8 cellular contexts compared by ENCODE assay signal in the genomic region with DNA sequence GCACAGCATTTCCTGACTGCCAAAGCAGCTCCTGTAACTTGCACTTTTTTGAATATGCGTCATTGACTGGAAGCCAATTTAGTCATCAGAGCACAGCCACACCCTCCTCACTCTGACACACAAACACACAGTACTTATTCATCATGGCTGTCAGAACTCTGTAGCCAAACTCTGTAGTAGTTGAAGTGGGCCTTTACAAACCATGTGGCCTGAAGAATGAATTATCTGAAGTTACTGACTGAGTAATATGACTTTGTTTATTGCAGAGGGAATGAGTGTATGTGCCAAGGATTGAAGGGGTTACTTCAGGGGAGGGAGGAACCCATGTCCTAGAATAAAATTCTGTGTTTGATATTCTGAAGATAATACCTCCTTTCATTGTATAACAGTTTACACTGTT.
DNase-seq lines count a peak whose midpoint lies in the region; ATAC-seq, FAIRE-seq and TF ChIP-seq lines count a peak whose summit lies in the region.

No MANE protein-coding gene starts in this region.

- no peaks in the 10 kb centered on the region for H3K9me3 Mint-ChIP-seq in IgD-negative memory B cell
- H3K9me3 Mint-ChIP-seq in activated T-helper 1 cell treated with anti-CD3 and anti-CD28 coated beads, Interleukin-12 subunit alpha, Interleukin-12 subunit beta, Interleukin-2, Interleukin-4 antibody, amounts not matched to agents 30 ng/mL and 10 ng/mL and 1 ng/mL, durations not matched to agents 14 hours and 24 hours and 36 hours = no peaks in the 10 kb centered on the region

- H3K4me1 ChIP-seq in right atrium auricular region (peaks cover 0 to 18% of the 10 kb centered on the region in 2 donors), suprapubic skin (peaks cover 22% of the 10 kb centered on the region), kidney (ENCODE audit: control insufficient read depth in 1 of 2, insufficient read depth in 1 of 2, low read depth in 1 of 2, low read length in 2 of 2) (peaks cover 0 to 3% of the 10 kb centered on the region in 2 donors)

- H3K4me3 ChIP-seq in right atrium auricular region (no peak overlapping the region), suprapubic skin (no peak overlapping the region), kidney (ENCODE audit: low read length in 2 of 2) (no peak overlapping the region)

- WGBS in suprapubic skin = 13% methylated on average over 1 of the region's 1 CpG

- no peak for TF ChIP-seq CTCF in right atrium auricular region (IDR thresholded peaks at IDR 0.05)
- TF ChIP-seq CTCF in suprapubic skin (IDR thresholded peaks at IDR 0.05) = no peak
- no peak for TF ChIP-seq CTCF in kidney (IDR thresholded peaks at IDR 0.05; ENCODE audit: borderline replicate concordance, extremely low read depth, insufficient read depth)

- ATAC-seq in HG03565 (IDR thresholded peaks at IDR 0.05; ENCODE audit: unreplicated experiment) = no peak

- peaks cover 6% of the 10 kb centered on the region for H3K36me3 ChIP-seq in right atrium auricular region
- H3K36me3 ChIP-seq in suprapubic skin = peaks cover 4% of the 10 kb centered on the region
- peaks cover 0 to 10% of the 10 kb centered on the region in 2 donors for H3K36me3 ChIP-seq in kidney (ENCODE audit: control insufficient read depth in 1 of 2, insufficient read depth in 2 of 2, low read length in 2 of 2)

- H3K27me3 ChIP-seq in right atrium auricular region (no peaks in the 10 kb centered on the region), suprapubic skin (no peaks in the 10 kb centered on the region)

- H3K4me3 Mint-ChIP-seq in IgD-negative memory B cell = peak overlapping the region in 3 of 4 donors; percentile 14 to 78 (median 75)
- no peak overlapping the region for H3K4me3 Mint-ChIP-seq in activated T-helper 1 cell treated with anti-CD3 and anti-CD28 coated beads, Interleukin-12 subunit alpha, Interleukin-12 subunit beta, Interleukin-2, Interleukin-4 antibody, amounts not matched to agents 30 ng/mL and 10 ng/mL and 1 ng/mL, durations not matched to agents 14 hours and 24 hours and 36 hours

- peaks cover 10 to 19% (median 13%) of the 10 kb centered on the region in 3 donors for H3K4me1 Mint-ChIP-seq in IgD-negative memory B cell
- H3K4me1 Mint-ChIP-seq in activated T-helper 1 cell treated with anti-CD3 and anti-CD28 coated beads, Interleukin-12 subunit alpha, Interleukin-12 subunit beta, Interleukin-2, Interleukin-4 antibody, amounts not matched to agents 30 ng/mL and 10 ng/mL and 1 ng/mL, durations not matched to agents 14 hours and 24 hours and 36 hours (ENCODE audit: low read depth) = peaks cover 5% of the 10 kb centered on the region

- TF ChIP-seq EP300 in suprapubic skin (IDR thresholded peaks at IDR 0.05) = no peak

- H3K36me3 Mint-ChIP-seq in IgD-negative memory B cell = peaks cover 14% of the 10 kb centered on the region
- peaks cover 2% of the 10 kb centered on the region for H3K36me3 Mint-ChIP-seq in activated T-helper 1 cell treated with anti-CD3 and anti-CD28 coated beads, Interleukin-12 subunit alpha, Interleukin-12 subunit beta, Interleukin-2, Interleukin-4 antibody, amounts not matched to agents 30 ng/mL and 10 ng/mL and 1 ng/mL, durations not matched to agents 14 hours and 24 hours and 36 hours (ENCODE audit: low read depth)

- H3K27ac ChIP-seq in right atrium auricular region = peak overlapping the region; percentile 48 to 62
- H3K27ac ChIP-seq in suprapubic skin = peak overlapping the region; percentile 83
- H3K27ac ChIP-seq in kidney (ENCODE audit: low read depth in 2 of 2, low read length in 2 of 2) = no peak overlapping the region

- TF ChIP-seq POLR2A in suprapubic skin (IDR thresholded peaks at IDR 0.05) = no peak

- intact Hi-C loops in activated T-helper 1 cell treated with anti-CD3 and anti-CD28 coated beads, Interleukin-12 subunit alpha, Interleukin-12 subunit beta, Interleukin-2, Interleukin-4 antibody, amounts not matched to agents 30 ng/mL and 10 ng/mL and 1 ng/mL, durations not matched to agents 14 hours and 24 hours and 36 hours (cut with micrococcal nuclease) = no loop called here
- intact Hi-C loops in kidney (cut with DNase I) = no loop called here

- peak; percentile 6 for DNase-seq in COR-L47 (lab: John Stamatoyannopoulos, UW)
- DNase-seq in activated T-helper 1 cell treated with anti-CD3 and anti-CD28 coated beads, Interleukin-12 subunit alpha, Interleukin-12 subunit beta, Interleukin-2, Interleukin-4 antibody, amounts not matched to agents 30 ng/mL and 10 ng/mL and 1 ng/mL, durations not matched to agents 14 hours and 24 hours and 36 hours (ENCODE audit: low spot score) = peak; percentile 5
- DNase-seq in right atrium auricular region (ENCODE audit: low spot score) = peak; percentile 64
- no peak for DNase-seq in suprapubic skin (ENCODE audit: low spot score in 2 of 2)
- no peak for DNase-seq in activated effector memory CD4-positive, alpha-beta T cell treated with Interleukin-2 at 50 U/mL for 16 hours
- no peak for DNase-seq in kidney

- no peak overlapping the region for H3K9ac ChIP-seq in kidney (ENCODE audit: low read length in 2 of 2)

- peak overlapping the region; percentile 93 to 97 (median 93) for H3K27ac Mint-ChIP-seq in IgD-negative memory B cell
- peak overlapping the region; percentile 32 for H3K27ac Mint-ChIP-seq in activated T-helper 1 cell treated with anti-CD3 and anti-CD28 coated beads, Interleukin-12 subunit alpha, Interleukin-12 subunit beta, Interleukin-2, Interleukin-4 antibody, amounts not matched to agents 30 ng/mL and 10 ng/mL and 1 ng/mL, durations not matched to agents 14 hours and 24 hours and 36 hours

- no peak for FAIRE-seq in kidney (lab: Jason Lieb, UNC)

- no peaks in the 10 kb centered on the region for H3K27me3 Mint-ChIP-seq in IgD-negative memory B cell
- no peaks in the 10 kb centered on the region for H3K27me3 Mint-ChIP-seq in activated T-helper 1 cell treated with anti-CD3 and anti-CD28 coated beads, Interleukin-12 subunit alpha, Interleukin-12 subunit beta, Interleukin-2, Interleukin-4 antibody, amounts not matched to agents 30 ng/mL and 10 ng/mL and 1 ng/mL, durations not matched to agents 14 hours and 24 hours and 36 hours (ENCODE audit: insufficient read depth)

- H3K9me3 ChIP-seq in right atrium auricular region = no peaks in the 10 kb centered on the region
- no peaks in the 10 kb centered on the region for H3K9me3 ChIP-seq in suprapubic skin
- no peaks in the 10 kb centered on the region for H3K9me3 ChIP-seq in kidney (ENCODE audit: control insufficient read depth in 1 of 2, low read length in 2 of 2)

Comparison
In these comparisons a context has a peak if more than half of its experiments do, and no peak if none do; other contexts are left out.
1. DNase-seq: peak in COR-L47 (single experiment), activated T-helper 1 cell treated with anti-CD3 and anti-CD28 coated beads, Interleukin-12 subunit alpha, Interleukin-12 subunit beta, Interleukin-2, Interleukin-4 antibody, amounts not matched to agents 30 ng/mL and 10 ng/mL and 1 ng/mL, durations not matched to agents 14 hours and 24 hours and 36 hours (single experiment) and right atrium auricular region (single experiment); none in suprapubic skin (0 of 2), activated effector memory CD4-positive, alpha-beta T cell treated with Interleukin-2 at 50 U/mL for 16 hours (single experiment) and kidney (single experiment).
2. H3K27ac ChIP-seq: peak in right atrium auricular region (2 of 2) and suprapubic skin (single experiment); none in kidney (0 of 2).